26 cellular contexts compared by ENCODE assay signal in the genomic region with DNA sequence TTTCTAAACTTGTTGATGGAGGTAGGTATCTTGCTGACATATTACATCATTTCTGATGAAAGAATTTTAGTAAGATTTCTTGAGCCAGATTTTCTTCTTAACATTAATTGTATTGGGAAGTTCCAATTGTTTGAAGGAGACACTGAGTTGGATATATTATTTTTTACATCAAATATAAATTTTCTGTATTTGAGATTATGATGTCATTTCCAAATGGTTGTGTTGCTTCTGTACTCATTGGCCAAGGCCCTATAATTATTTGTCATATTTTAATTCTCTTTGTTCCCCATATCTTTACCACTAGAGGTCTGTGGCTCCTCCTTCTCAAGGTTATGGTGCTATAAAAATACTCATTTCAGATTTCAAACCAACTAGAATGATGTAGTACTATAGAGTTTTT. TPM values are rescaled to one million over a fixed set of nuclear protein-coding genes. Genes with fewer than 3 reads are reported as not detected.
DNase-seq lines count a peak whose midpoint lies in the region; ATAC-seq and TF ChIP-seq lines count a peak whose summit lies in the region.
"Had no signal": no experiment of that assay in that cellular context is flagged by ENCODE, and none has a peak within 500 bp of the region (broad histone marks: within the 10 kb centered on the region; RNA-seq: fewer than 3 reads in every experiment).

No MANE protein-coding gene starts in this region.

- H3K4me3 Mint-ChIP-seq in naive thymus-derived CD4-positive, alpha-beta T cell, result no peak overlapping the region
- H3K4me3 Mint-ChIP-seq: activated B cell treated with CpG ODN at 0.5 μM for 24 hours; activated naive CD8-positive, alpha-beta T cell treated with anti-CD3 and anti-CD28 coated beads, Interleukin-2, amount 10 ng/mL, durations not matched to agents 7 days and 5 days; dendritic cell treated with granulocyte-macrophage colony-stimulating factor and Interleukin-4, amounts not matched to agents 40 ng/mL and 50 ng/mL, for 4 days had no signal

- intact Hi-C loops in right cardiac atrium (cut with DNase I) (no loop called here), esophagus squamous epithelium (cut with DNase I) (no loop called here), sigmoid colon (cut with DNase I) (no loop called here)
- intact Hi-C loops in naive thymus-derived CD4-positive, alpha-beta T cell (cut with micrococcal nuclease), result no loop called here

- H3K4me1 ChIP-seq in right atrium auricular region (peaks cover 0 to 16% of the 10 kb centered on the region in 2 donors), right cardiac atrium (ENCODE audit: control insufficient read depth, insufficient read depth, low read length) (peaks cover 2% of the 10 kb centered on the region), esophagus squamous epithelium (peaks cover 0 to 53% (median 2%) of the 10 kb centered on the region in 3 donors), sigmoid colon (peaks cover 0 to 97% (median 70%) of the 10 kb centered on the region in 4 donors)
- peaks cover 0 to under 1% of the 10 kb centered on the region in 2 donors for H3K4me1 ChIP-seq in naive thymus-derived CD4-positive, alpha-beta T cell (ENCODE audit: control insufficient read depth in 2 of 2, insufficient read depth in 2 of 2, low read length in 2 of 2)
- H3K4me1 ChIP-seq: prostate gland had no signal

- TF ChIP-seq EP300 in sigmoid colon (IDR thresholded peaks at IDR 0.05), result no peak

- H3K9me3 ChIP-seq in right atrium auricular region, result no peaks in the 10 kb centered on the region
- no peaks in the 10 kb centered on the region for H3K9me3 ChIP-seq in right cardiac atrium (ENCODE audit: control insufficient read depth, low read length)
- H3K9me3 ChIP-seq in esophagus squamous epithelium, result no peaks in the 10 kb centered on the region
- H3K9me3 ChIP-seq in sigmoid colon, result no peaks in the 10 kb centered on the region
- no peaks in the 10 kb centered on the region for H3K9me3 ChIP-seq in naive thymus-derived CD4-positive, alpha-beta T cell (ENCODE audit: control insufficient read depth in 2 of 3, low read length in 3 of 3)
- H3K9me3 ChIP-seq: BE2C, heart right ventricle, left lung, mucosa of descending colon, prostate gland had no signal

- H3K4me3 ChIP-seq in right atrium auricular region (no peak overlapping the region), right cardiac atrium (ENCODE audit: low read length) (no peak overlapping the region), esophagus squamous epithelium (no peak overlapping the region), sigmoid colon (no peak overlapping the region)
- no peak overlapping the region for H3K4me3 ChIP-seq in naive thymus-derived CD4-positive, alpha-beta T cell (ENCODE audit: low read length)
- H3K4me3 ChIP-seq: left lung, mucosa of descending colon, prostate gland had no signal

- TF ChIP-seq POLR2A in esophagus squamous epithelium (IDR thresholded peaks at IDR 0.05) (no peak), sigmoid colon (IDR thresholded peaks at IDR 0.05) (no peak)

- peak overlapping the region; percentile 44 to 62 for H3K27ac ChIP-seq in right atrium auricular region
- H3K27ac ChIP-seq in right cardiac atrium (ENCODE audit: low read length), result no peak overlapping the region
- peak overlapping the region in 3 of 4 donors; percentile 33 to 71 (median 62) for H3K27ac ChIP-seq in esophagus squamous epithelium
- peak overlapping the region; percentile 76 to 83 (median 80) for H3K27ac ChIP-seq in sigmoid colon
- H3K27ac ChIP-seq in naive thymus-derived CD4-positive, alpha-beta T cell (ENCODE audit: low read depth, low read length), result no peak overlapping the region

- peaks cover 0 to 2% (median 0%) of the 10 kb centered on the region in 5 donors for H3K27me3 Mint-ChIP-seq in naive thymus-derived CD4-positive, alpha-beta T cell
- H3K27me3 Mint-ChIP-seq: activated B cell treated with CpG ODN at 0.5 μM for 24 hours; activated naive CD8-positive, alpha-beta T cell treated with anti-CD3 and anti-CD28 coated beads, Interleukin-2, amount 10 ng/mL, durations not matched to agents 7 days and 5 days; dendritic cell treated with granulocyte-macrophage colony-stimulating factor and Interleukin-4, amounts not matched to agents 40 ng/mL and 50 ng/mL, for 4 days had no signal

- H3K36me3 ChIP-seq in right atrium auricular region, result no peaks in the 10 kb centered on the region
- H3K36me3 ChIP-seq in esophagus squamous epithelium, result no peaks in the 10 kb centered on the region
- no peaks in the 10 kb centered on the region for H3K36me3 ChIP-seq in sigmoid colon
- no peaks in the 10 kb centered on the region for H3K36me3 ChIP-seq in naive thymus-derived CD4-positive, alpha-beta T cell (ENCODE audit: control insufficient read depth in 2 of 3, insufficient read depth in 3 of 3, low read length in 3 of 3)
- H3K36me3 ChIP-seq: BE2C, heart right ventricle, left lung, prostate gland had no signal

- no peaks in the 10 kb centered on the region for H3K27me3 ChIP-seq in right atrium auricular region
- H3K27me3 ChIP-seq in right cardiac atrium (ENCODE audit: control insufficient read depth, insufficient read depth), result no peaks in the 10 kb centered on the region
- no peaks in the 10 kb centered on the region for H3K27me3 ChIP-seq in esophagus squamous epithelium
- H3K27me3 ChIP-seq in sigmoid colon, result no peaks in the 10 kb centered on the region
- H3K27me3 ChIP-seq in naive thymus-derived CD4-positive, alpha-beta T cell (ENCODE audit: control insufficient read depth in 2 of 2, insufficient read depth in 2 of 2, low read length in 2 of 2), result no peaks in the 10 kb centered on the region
- H3K27me3 ChIP-seq: BE2C, heart right ventricle, left lung had no signal

- H3K27ac Mint-ChIP-seq in naive thymus-derived CD4-positive, alpha-beta T cell, result no peak overlapping the region
- H3K27ac Mint-ChIP-seq: activated B cell treated with CpG ODN at 0.5 μM for 24 hours; activated naive CD8-positive, alpha-beta T cell treated with anti-CD3 and anti-CD28 coated beads, Interleukin-2, amount 10 ng/mL, durations not matched to agents 7 days and 5 days had no signal

- H3K36me3 Mint-ChIP-seq in naive thymus-derived CD4-positive, alpha-beta T cell, result no peaks in the 10 kb centered on the region
- H3K36me3 Mint-ChIP-seq: activated naive CD8-positive, alpha-beta T cell treated with anti-CD3 and anti-CD28 coated beads, Interleukin-2, amount 10 ng/mL, durations not matched to agents 7 days and 5 days; brain had no signal

- H3K4me1 Mint-ChIP-seq in naive thymus-derived CD4-positive, alpha-beta T cell, result peaks cover 0 to 21% (median 10%) of the 10 kb centered on the region in 7 donors
- H3K4me1 Mint-ChIP-seq: activated B cell treated with CpG ODN at 0.5 μM for 24 hours had no signal

- CTCF ChIA-PET in naive thymus-derived CD4-positive, alpha-beta T cell (lab: Charles Lee), result interaction anchor here (0.7 kb wide), 1 partner anchor 843 kb away, joined by 3 read pairs; no protein-coding TSS in a partner anchor

- TF ChIP-seq CTCF in right atrium auricular region (IDR thresholded peaks at IDR 0.05) (no peak), esophagus squamous epithelium (IDR thresholded peaks at IDR 0.05) (no peak), sigmoid colon (IDR thresholded peaks at IDR 0.05) (no peak)

- no peaks in the 10 kb centered on the region for H3K9me3 Mint-ChIP-seq in naive thymus-derived CD4-positive, alpha-beta T cell
- H3K9me3 Mint-ChIP-seq: activated B cell treated with CpG ODN at 0.5 μM for 24 hours; activated naive CD8-positive, alpha-beta T cell treated with anti-CD3 and anti-CD28 coated beads, Interleukin-2, amount 10 ng/mL, durations not matched to agents 7 days and 5 days; brain; dendritic cell treated with granulocyte-macrophage colony-stimulating factor and Interleukin-4, amounts not matched to agents 40 ng/mL and 50 ng/mL, for 4 days had no signal

- POLR2A ChIA-PET in naive thymus-derived CD4-positive, alpha-beta T cell (lab: Charles Lee), result no interaction called here

- DNase-seq in right atrium auricular region (ENCODE audit: low spot score) (no peak), right cardiac atrium (no peak), esophagus squamous epithelium (lab: John Stamatoyannopoulos, UW) (no peak), sigmoid colon (no peak), H4 (ENCODE audit: low spot score) (no peak), DMS114 treated with DMSO at 0.1 percent for 48 hours (lab: John Stamatoyannopoulos, UW; ENCODE audit: unreplicated experiment) (no peak)
- no peak for DNase-seq in naive thymus-derived CD4-positive, alpha-beta T cell
- DNase-seq: activated B cell treated with CpG ODN at 0.5 μM for 24 hours; activated CD4-positive, alpha-beta T cell treated with anti-CD3 and anti-CD28 coated beads, Interleukin-2, amount 50 U/mL, for 4 hours; activated CD8-positive, alpha-beta memory T cell treated with anti-CD3 and anti-CD28 coated beads, Interleukin-2, amount 50 U/mL, for 4 hours; activated effector memory CD4-positive, alpha-beta T cell treated with Interleukin-2 at 50 U/mL for 16 hours; activated naive CD8-positive, alpha-beta T cell treated with anti-CD3 and anti-CD28 coated beads, Interleukin-2, amount 10 ng/mL, durations not matched to agents 7 days and 5 days; BE2C; heart right ventricle; left lung; mucosa of descending colon; NCI-H1092; NCI-H1930; NCI-H226; small intestine; T1000 had no signal

- ATAC-seq in right cardiac atrium, result no peak
- no peak for ATAC-seq in GM18511 (IDR thresholded peaks at IDR 0.05; ENCODE audit: unreplicated experiment)
- no peak for ATAC-seq in naive thymus-derived CD4-positive, alpha-beta T cell
- ATAC-seq: left lung, mucosa of descending colon had no signal

RNA-seq across cellular contexts. Expression of a gene that starts 53.4 kb away (rescaled TPM):
- total RNA-seq in right atrium auricular region, result 10 to 100 TPM; 13.2 to 26.8 TPM
- 10 to 100 TPM; 22.2 to 42.4 (median 29.4) TPM for total RNA-seq in right cardiac atrium
- polyA plus RNA-seq in right cardiac atrium, result 6.6 TPM
- total RNA-seq in esophagus squamous epithelium, result 10 to 100 TPM in 3 of 4 donors, 1 to 10 TPM in 1; 9.3 to 88.9 (median 17.6) TPM
- total RNA-seq in sigmoid colon, result 100 to 1,000 TPM; 162 to 511 (median 209) TPM
- polyA plus RNA-seq in sigmoid colon, result 1 to 10 TPM; 1.8 to 8.0 (median 4.4) TPM
- 16.0 and 23.8 TPM in 2 replicates for total RNA-seq in H4 (2014; rRNA removed; shearing (Covaris generic))
- 1 to 10 TPM in 4 of 5 experiments, under 1 TPM in 1; 0.92 to 8.7 (median 2.4) TPM for total RNA-seq in naive thymus-derived CD4-positive, alpha-beta T cell
- polyA plus RNA-seq in naive thymus-derived CD4-positive, alpha-beta T cell, result 1 to 10 TPM; 1.6 to 1.8 TPM
- total RNA-seq: OCI-LY7 had no signal

RNA-seq across cellular contexts. Expression of a gene that starts 53.4 kb away (rescaled TPM):
- 10 to 100 TPM in 1 of 2 donors, 1 to 10 TPM in 1; 8.5 to 11.8 TPM for total RNA-seq in right atrium auricular region
- total RNA-seq in right cardiac atrium, result 10 to 100 TPM; 19.1 to 24.3 (median 20.2) TPM
- polyA plus RNA-seq in right cardiac atrium, result 7.9 TPM
- total RNA-seq in esophagus squamous epithelium, result 10 to 100 TPM; 10.4 to 25.6 (median 14.6) TPM
- 10 to 100 TPM; 37.1 to 60.1 (median 44.7) TPM for total RNA-seq in sigmoid colon
- polyA plus RNA-seq in sigmoid colon, result 1 to 10 TPM; 3.9 to 8.3 (median 7.8) TPM
- 24.4 and 25.7 TPM in 2 replicates for total RNA-seq in H4 (2014; rRNA removed; shearing (Covaris generic))
- 10 to 100 TPM in 2 of 5 experiments, 1 to 10 TPM in 3; 7.7 to 16.8 (median 9.7) TPM for total RNA-seq in naive thymus-derived CD4-positive, alpha-beta T cell
- 1 to 10 TPM; 4.6 to 6.1 TPM for polyA plus RNA-seq in naive thymus-derived CD4-positive, alpha-beta T cell

Comparison
In these comparisons a context has a peak if more than half of its experiments do, and no peak if none do; other contexts are left out.
1. H3K27ac ChIP-seq: peak in right atrium auricular region (2 of 2), esophagus squamous epithelium (3 of 4) and sigmoid colon (4 of 4); none in right cardiac atrium (single experiment) and naive thymus-derived CD4-positive, alpha-beta T cell (single experiment).